8 cellular contexts compared by ENCODE assay signal in the genomic region with DNA sequence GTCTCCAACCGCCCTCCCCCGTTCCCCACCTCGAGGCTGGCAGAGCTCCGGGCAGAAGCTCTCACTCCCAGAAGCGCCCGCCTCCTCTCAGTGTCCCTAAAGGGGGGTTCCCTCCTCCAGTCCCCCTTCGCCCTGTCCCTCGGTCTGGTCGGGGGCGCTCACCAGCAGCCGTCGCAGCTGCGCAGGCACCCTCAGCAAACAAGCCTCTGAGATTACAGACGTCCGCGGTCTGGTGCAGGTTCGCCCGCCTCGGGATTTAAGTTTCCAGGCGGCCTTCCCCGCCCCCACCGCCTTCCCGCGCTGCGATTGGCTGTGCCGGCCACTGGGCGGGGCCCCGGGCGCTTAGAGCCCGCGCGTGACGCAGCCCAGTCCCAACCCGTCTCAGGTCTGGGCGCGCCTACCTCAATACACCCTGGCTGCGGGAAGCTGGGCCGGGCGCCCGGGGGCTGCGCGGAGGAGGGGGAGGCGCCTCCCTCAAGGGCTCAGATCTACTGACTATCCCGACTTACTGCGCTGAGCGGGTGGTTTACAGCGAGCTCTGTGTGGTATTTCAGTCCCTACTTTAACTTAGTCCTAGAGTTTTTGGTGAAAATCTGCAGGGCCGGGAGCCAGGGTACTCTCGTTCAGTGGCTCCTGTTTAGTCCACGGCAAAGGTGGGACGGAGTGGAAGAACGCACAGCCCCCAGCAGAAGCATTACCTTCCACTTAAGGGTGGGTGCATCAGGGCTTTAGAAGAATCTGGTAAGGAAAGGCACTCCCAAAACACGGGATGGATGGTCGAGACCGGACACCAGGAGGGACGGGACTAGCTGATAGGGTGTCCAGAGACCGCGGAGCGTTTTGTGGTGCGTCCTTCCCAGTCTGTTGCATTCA. TPM values are rescaled to one million over a fixed set of nuclear protein-coding genes. Genes with fewer than 3 reads are reported as not detected.
DNase-seq lines count a peak whose midpoint lies in the region; ATAC-seq, FAIRE-seq and TF ChIP-seq lines count a peak whose summit lies in the region.

CTSV (minus strand) TSS at position 234 of the 873 bp plus-strand sequence. CDS start 1,099 bp downstream, outside the sequence.

- POLR2A ChIA-PET in A549 (lab: Yijun Ruan, JAX): interaction anchor here (0.7 to 1.8 kb wide), 4 partner anchors 11 to 199 kb away, joined by 3 to 11 read pairs (median 6); no protein-coding TSS in a partner anchor

- H3K4me1 Mint-ChIP-seq in chondrocyte (ENCODE audit: low read depth): peaks cover 6% of the 10 kb centered on the region

- no peaks in the 10 kb centered on the region for H3K4me1 ChIP-seq in A549

- H3K36me3 Mint-ChIP-seq in chondrocyte (ENCODE audit: low read depth): no peaks in the 10 kb centered on the region

- TF ChIP-seq CTCF in A549 (IDR thresholded peaks at IDR 0.05) (no peak), chondrocyte (IDR thresholded peaks at IDR 0.05) (no peak)

- CTCF ChIA-PET in A549 (lab: Yijun Ruan, JAX): interaction anchor here (1.0 kb wide), 1 partner anchor 183 kb away, joined by 3 read pairs; no protein-coding TSS in a partner anchor

- intact Hi-C loops in left colon (cut with DNase I, micrococcal nuclease): no loop called here

- ATAC-seq in A549 (peak; percentile 98 to 100), GM18873 (IDR thresholded peaks at IDR 0.05; ENCODE audit: low FRiP score, unreplicated experiment) (peak; percentile 86), HG03139 (IDR thresholded peaks at IDR 0.05; ENCODE audit: unreplicated experiment) (peak; percentile 98), left colon (peak; percentile 96)

- no peak for FAIRE-seq in A549 (lab: Jason Lieb, UNC)

- peak within 1 kb of the TSS; percentile 93 for H3K4me2 ChIP-seq in A549

- TF ChIP-seq RAD21 in A549 (conservative IDR thresholded peaks at IDR 0.05 in 1 of 2, IDR thresholded peaks at IDR 0.05 in 1 of 2): no peak

- 2% methylated on average over 41 of the region's 60 CpGs for WGBS in A549 (ENCODE audit: missing lambda C conversion rate)

- peak; percentile 53 for TF ChIP-seq POLR2A in A549 (IDR thresholded peaks at IDR 0.05; ENCODE audit: low read length)

- peak within 1 kb of the TSS; percentile 88 for H3K4me3 Mint-ChIP-seq in chondrocyte (ENCODE audit: unreplicated experiment)

- 0 out of 3 replicates have a peak, but pooled peaks cover 3% of the 10 kb centered on the region for H3K9me3 ChIP-seq in A549

- peak within 1 kb of the TSS; percentile 71 to 83 for H3K27ac ChIP-seq in A549

- H3K4me3 ChIP-seq in A549: peak within 1 kb of the TSS; percentile 69

- peak; percentile 87 to 92 for DNase-seq in A549 (ENCODE audit: low read depth in 1 of 2, low spot score in 1 of 2)
- DNase-seq in NCI-H226: peak; percentile 79
- peak; percentile 62 for DNase-seq in activated CD4-positive, alpha-beta T cell treated with anti-CD3 and anti-CD28 coated beads for 1 hour
- DNase-seq in chondrocyte (ENCODE audit: low spot score): no peak
- peak; percentile 88 to 94 for DNase-seq in left colon
- DNase-seq in stimulated activated CD4-positive, alpha-beta T cell treated with anti-CD3 and anti-CD28 coated beads, Interleukin-1b, Interleukin-23, amount 100 ng/mL, for 24 hours (ENCODE audit: low read depth in 4 of 4, low spot score in 1 of 4): peak; percentile 48 to 84 (median 66)

- TF ChIP-seq EP300 in A549 (IDR thresholded peaks at IDR 0.05): no peak

- peak within 1 kb of the TSS; percentile 82 for H3K27ac Mint-ChIP-seq in chondrocyte (ENCODE audit: unreplicated experiment)

- H3K9me3 Mint-ChIP-seq in chondrocyte (ENCODE audit: low read depth): peaks cover 9% of the 10 kb centered on the region

- H3K27me3 Mint-ChIP-seq in chondrocyte (ENCODE audit: low read depth): peaks cover 25% of the 10 kb centered on the region

TF ChIP-seq in A549, 52 proteins besides CTCF, POLR2A, EP300 and RAD21 (continues in another document):
- TF ChIP-seq ZNF302 (CRISPR knock-in tag; IDR thresholded peaks at IDR 0.05) (no peak), PHF8 (IDR thresholded peaks at IDR 0.05; ENCODE audit: borderline replicate concordance, low read depth) (peak; percentile 58; the same call in 1 of the 2 replicates), ATOH8 (CRISPR knock-in tag; IDR thresholded peaks at IDR 0.05; ENCODE audit: low read depth) (no peak), PBX3 (IDR thresholded peaks at IDR 0.05) (no peak), MAX (IDR thresholded peaks at IDR 0.05) (peak; percentile 35; the same call in 1 of the 2 replicates), CBX2 (IDR thresholded peaks at IDR 0.05; ENCODE audit: borderline replicate concordance, low read depth) (no peak), HES2 (IDR thresholded peaks at IDR 0.05) (no peak), POLR2AphosphoS2 (conservative IDR thresholded peaks at IDR 0.05; ENCODE audit: low read length) (no peak), TP53 (CRISPR knock-in tag; IDR thresholded peaks at IDR 0.05) (no peak), HMGXB4 (CRISPR knock-in tag; IDR thresholded peaks at IDR 0.05; ENCODE audit: borderline replicate concordance) (no peak)
- TF ChIP-seq, protein P1, sequence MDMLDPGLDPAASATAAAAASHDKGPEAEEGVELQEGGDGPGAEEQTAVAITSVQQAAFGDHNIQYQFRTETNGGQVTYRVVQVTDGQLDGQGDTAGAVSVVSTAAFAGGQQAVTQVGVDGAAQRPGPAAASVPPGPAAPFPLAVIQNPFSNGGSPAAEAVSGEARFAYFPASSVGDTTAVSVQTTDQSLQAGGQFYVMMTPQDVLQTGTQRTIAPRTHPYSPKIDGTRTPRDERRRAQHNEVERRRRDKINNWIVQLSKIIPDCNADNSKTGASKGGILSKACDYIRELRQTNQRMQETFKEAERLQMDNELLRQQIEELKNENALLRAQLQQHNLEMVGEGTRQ (IDR thresholded peaks at IDR 0.05): peak; percentile 35; the same call in 1 of the 2 replicates
- TF ChIP-seq, protein P2, sequence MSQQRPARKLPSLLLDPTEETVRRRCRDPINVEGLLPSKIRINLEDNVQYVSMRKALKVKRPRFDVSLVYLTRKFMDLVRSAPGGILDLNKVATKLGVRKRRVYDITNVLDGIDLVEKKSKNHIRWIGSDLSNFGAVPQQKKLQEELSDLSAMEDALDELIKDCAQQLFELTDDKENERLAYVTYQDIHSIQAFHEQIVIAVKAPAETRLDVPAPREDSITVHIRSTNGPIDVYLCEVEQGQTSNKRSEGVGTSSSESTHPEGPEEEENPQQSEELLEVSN (IDR thresholded peaks at IDR 0.05; ENCODE audit: borderline replicate concordance, low read depth): peak; percentile 57; the same call in 1 of the 2 replicates
- TF ChIP-seq, protein P3, sequence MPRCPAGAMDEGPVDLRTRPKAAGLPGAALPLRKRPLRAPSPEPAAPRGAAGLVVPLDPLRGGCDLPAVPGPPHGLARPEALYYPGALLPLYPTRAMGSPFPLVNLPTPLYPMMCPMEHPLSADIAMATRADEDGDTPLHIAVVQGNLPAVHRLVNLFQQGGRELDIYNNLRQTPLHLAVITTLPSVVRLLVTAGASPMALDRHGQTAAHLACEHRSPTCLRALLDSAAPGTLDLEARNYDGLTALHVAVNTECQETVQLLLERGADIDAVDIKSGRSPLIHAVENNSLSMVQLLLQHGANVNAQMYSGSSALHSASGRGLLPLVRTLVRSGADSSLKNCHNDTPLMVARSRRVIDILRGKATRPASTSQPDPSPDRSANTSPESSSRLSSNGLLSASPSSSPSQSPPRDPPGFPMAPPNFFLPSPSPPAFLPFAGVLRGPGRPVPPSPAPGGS (IDR thresholded peaks at IDR 0.05): peak; percentile 41; the same call in 1 of the 3 replicates

RNA-seq across cellular contexts. Expression of gene CTSV, which starts in this region (rescaled TPM):
- polyA plus RNA-seq in A549 (2011; rRNA removed) (11.3 and 13.4 TPM in 2 replicates), A549 (2017; fragmentation: RNase III; extraction: RNeasy Plus Mini Kit Qiagen cat#74134 plus additional on column Dnase treatment) (13.2 to 14.9 TPM (median 14.1 TPM) in 3 replicates)
- polyA plus RNA-seq in A549 (2012; cell fraction: cytosol; rRNA removed): 8.0 and 8.9 TPM in 2 replicates
- polyA plus RNA-seq in A549 (2012; cell fraction: nucleus; rRNA removed): 4.9 and 7.2 TPM in 2 replicates
- 2.0 and 2.9 TPM in 2 replicates for polyA minus RNA-seq in A549 (2011; rRNA and poly(A)+ RNA removed)
- total RNA-seq in chondrocyte (0.34 to 0.90 TPM (median 0.85 TPM) in 3 replicates), left colon (1 to 10 TPM; 4.0 to 5.4 TPM)
